8 cellular contexts compared by ENCODE assay signal in genomic region chr1:65059930-65060538, GRCh38.
DNase-seq lines count a peak whose midpoint lies in the region; ATAC-seq, FAIRE-seq and TF ChIP-seq lines count a peak whose summit lies in the region.

No MANE protein-coding gene starts in this region.

- H3K27me3 Mint-ChIP-seq in activated CD4-positive, alpha-beta T cell treated with anti-CD3 and anti-CD28 coated beads, Interleukin-2, amount 10 ng/mL, durations not matched to agents 24 days and 14 days, result no peaks in the 10 kb centered on the region
- H3K27me3 Mint-ChIP-seq in activated CD4-positive, alpha-beta T cell treated with anti-CD3 and anti-CD28 coated beads for 36 hours, result no peaks in the 10 kb centered on the region
- no peaks in the 10 kb centered on the region for H3K27me3 Mint-ChIP-seq in neural crest cell (ENCODE audit: low read depth)
- peaks cover 3% of the 10 kb centered on the region for H3K27me3 Mint-ChIP-seq in activated naive CD4-positive, alpha-beta T cell treated with anti-CD3 and anti-CD28 coated beads, Interleukin-2, amount 10 ng/mL, durations not matched to agents 7 days and 5 days

- POLR2A ChIA-PET in activated CD4-positive, alpha-beta T cell treated with anti-CD3 and anti-CD28 coated beads for 36 hours (lab: Charles Lee), result interaction anchor here (0.6 kb wide), 1 partner anchor 149 kb away, joined by 3 read pairs; no protein-coding TSS in a partner anchor
- POLR2A ChIA-PET in endothelial cell of umbilical vein (lab: Charles Lee), result no interaction called here

- no peak overlapping the region for H3K4me3 ChIP-seq in endothelial cell of umbilical vein (replicated peaks in 1 of 3; ENCODE audit: insufficient read depth in 1 of 3, low read depth in 1 of 3, low read length in 3 of 3)

- intact Hi-C loops in activated CD4-positive, alpha-beta T cell treated with anti-CD3 and anti-CD28 coated beads, Interleukin-2, amount 10 ng/mL, durations not matched to agents 24 days and 14 days (cut with micrococcal nuclease), result loop anchor here (10.0 kb wide), 1 partner anchor 755 kb away; no protein-coding TSS in a partner anchor
- intact Hi-C loops in activated CD4-positive, alpha-beta T cell treated with anti-CD3 and anti-CD28 coated beads for 36 hours (cut with DNase I, micrococcal nuclease), result loop anchor here (1.0 to 10.0 kb wide), 7 partner anchors 8 to 1465 kb away; partner anchors contain the start of genes PGM1 (in 1 of the 2) and RAVER2 (in 1 of the 2)
- intact Hi-C loops in endothelial cell of umbilical vein (cut with micrococcal nuclease) (loop anchor here (1.0 to 10.0 kb wide), 6 partner anchors 15 to 1385 kb away; no protein-coding TSS in a partner anchor), head of caudate nucleus (cut with DNase I) (loop anchor here (5.0 to 10.0 kb wide), 3 partner anchors 95 to 627 kb away; partner anchors contain the start of gene JAK1)

- peak; percentile 33 to 39 for TF ChIP-seq CTCF in endothelial cell of umbilical vein (IDR thresholded peaks at IDR 0.05; ENCODE audit: extremely low read depth in 1 of 2, insufficient read depth in 1 of 2, low read depth in 1 of 2, low read length in 2 of 2)
- peak; percentile 72 for TF ChIP-seq CTCF in neural crest cell (conservative IDR thresholded peaks at IDR 0.05)

- no peak overlapping the region for H3K4me3 Mint-ChIP-seq in activated CD4-positive, alpha-beta T cell treated with anti-CD3 and anti-CD28 coated beads, Interleukin-2, amount 10 ng/mL, durations not matched to agents 24 days and 14 days
- H3K4me3 Mint-ChIP-seq in activated CD4-positive, alpha-beta T cell treated with anti-CD3 and anti-CD28 coated beads for 36 hours, result no peak overlapping the region
- no peak overlapping the region for H3K4me3 Mint-ChIP-seq in neural crest cell
- H3K4me3 Mint-ChIP-seq in activated naive CD4-positive, alpha-beta T cell treated with anti-CD3 and anti-CD28 coated beads, Interleukin-2, amount 10 ng/mL, durations not matched to agents 7 days and 5 days, result no peak overlapping the region

- no peak overlapping the region for H3K9ac ChIP-seq in endothelial cell of umbilical vein (replicated peaks; ENCODE audit: extremely low read depth, insufficient read depth, low read length)

- no peak overlapping the region for H3K27ac ChIP-seq in endothelial cell of umbilical vein (ENCODE audit: insufficient read depth, low read depth, low read length)

- CTCF ChIA-PET in activated CD4-positive, alpha-beta T cell treated with anti-CD3 and anti-CD28 coated beads for 36 hours (lab: Charles Lee), result interaction anchor here (0.5 to 2.4 kb wide), 10 partner anchors 10 to 878 kb away, joined by 3 to 9 read pairs (median 4); no protein-coding TSS in a partner anchor
- CTCF ChIA-PET in endothelial cell of umbilical vein (lab: Charles Lee), result interaction anchor here (0.9 to 1.6 kb wide), 4 partner anchors 15 to 627 kb away, joined by 3 to 7 read pairs (median 4); no protein-coding TSS in a partner anchor
- CTCF ChIA-PET in activated naive CD4-positive, alpha-beta T cell treated with anti-CD3 and anti-CD28 coated beads, Interleukin-2, amount 10 ng/mL, durations not matched to agents 7 days and 5 days (lab: Charles Lee), result interaction anchor here (0.6 to 1.9 kb wide), 5 partner anchors 9 to 790 kb away, joined by 3 to 10 read pairs (median 4); no protein-coding TSS in a partner anchor

- no peaks in the 10 kb centered on the region for H3K9me3 ChIP-seq in endothelial cell of umbilical vein (replicated peaks; ENCODE audit: control insufficient read depth, insufficient read depth, low read length)

- no peak for TF ChIP-seq POLR2A in endothelial cell of umbilical vein (IDR thresholded peaks at IDR 0.05; ENCODE audit: low read depth, low read length)

- no peaks in the 10 kb centered on the region for H3K9me1 ChIP-seq in endothelial cell of umbilical vein (replicated peaks; ENCODE audit: control insufficient read depth, extremely low read depth, insufficient read depth, low read length)

- no peak overlapping the region for H2AFZ ChIP-seq in endothelial cell of umbilical vein (ENCODE audit: low read depth, low read length)

- H3K36me3 Mint-ChIP-seq in activated CD4-positive, alpha-beta T cell treated with anti-CD3 and anti-CD28 coated beads, Interleukin-2, amount 10 ng/mL, durations not matched to agents 24 days and 14 days (ENCODE audit: low read depth), result peaks cover 15% of the 10 kb centered on the region
- H3K36me3 Mint-ChIP-seq in activated CD4-positive, alpha-beta T cell treated with anti-CD3 and anti-CD28 coated beads for 36 hours (ENCODE audit: low read depth), result peaks cover 19% of the 10 kb centered on the region
- H3K36me3 Mint-ChIP-seq in neural crest cell (ENCODE audit: low read depth), result peaks cover 7% of the 10 kb centered on the region
- peaks cover 11% of the 10 kb centered on the region for H3K36me3 Mint-ChIP-seq in activated naive CD4-positive, alpha-beta T cell treated with anti-CD3 and anti-CD28 coated beads, Interleukin-2, amount 10 ng/mL, durations not matched to agents 7 days and 5 days

- peak; percentile 64 for DNase-seq in activated CD4-positive, alpha-beta T cell treated with anti-CD3 and anti-CD28 coated beads, Interleukin-2, amount 10 ng/mL, durations not matched to agents 24 days and 14 days
- no peak for DNase-seq in activated CD4-positive, alpha-beta T cell treated with anti-CD3 and anti-CD28 coated beads for 36 hours
- DNase-seq in NCI-H748 treated with DMSO at 0.1 percent for 48 hours (lab: John Stamatoyannopoulos, UW), result peak; percentile 7
- DNase-seq in endothelial cell of umbilical vein (ENCODE audit: low read depth, low spot score), result peak; percentile 69
- DNase-seq in neural crest cell (ENCODE audit: low read depth, low spot score), result no peak
- no peak for DNase-seq in activated naive CD4-positive, alpha-beta T cell treated with anti-CD3 and anti-CD28 coated beads, Interleukin-2, amount 10 ng/mL, durations not matched to agents 7 days and 5 days
- DNase-seq in stimulated activated CD4-positive, alpha-beta T cell treated with anti-CD3 and anti-CD28 coated beads, Interleukin-4, amount 100 ng/mL, for 4 hours, result no peak
- no peak for DNase-seq in head of caudate nucleus

- H3K9me3 Mint-ChIP-seq in activated CD4-positive, alpha-beta T cell treated with anti-CD3 and anti-CD28 coated beads, Interleukin-2, amount 10 ng/mL, durations not matched to agents 24 days and 14 days, result no peaks in the 10 kb centered on the region
- no peaks in the 10 kb centered on the region for H3K9me3 Mint-ChIP-seq in activated CD4-positive, alpha-beta T cell treated with anti-CD3 and anti-CD28 coated beads for 36 hours (ENCODE audit: low read depth)
- H3K9me3 Mint-ChIP-seq in neural crest cell, result no peaks in the 10 kb centered on the region
- no peaks in the 10 kb centered on the region for H3K9me3 Mint-ChIP-seq in activated naive CD4-positive, alpha-beta T cell treated with anti-CD3 and anti-CD28 coated beads, Interleukin-2, amount 10 ng/mL, durations not matched to agents 7 days and 5 days

- H3K4me2 ChIP-seq in endothelial cell of umbilical vein (ENCODE audit: insufficient read depth, low read length), result no peak overlapping the region

- BruUV-seq in endothelial cell of umbilical vein (replicated peaks; lab: Mats Ljungman, UMichigan), result no TSS peak

- H3K27me3 ChIP-seq in endothelial cell of umbilical vein (ENCODE audit: control insufficient read depth in 2 of 2, insufficient read depth in 2 of 2, low read length in 2 of 2), result no peaks in the 10 kb centered on the region

- ATAC-seq in activated CD4-positive, alpha-beta T cell treated with anti-CD3 and anti-CD28 coated beads for 36 hours, result no peak

- no peaks in the 10 kb centered on the region for H3K79me2 ChIP-seq in endothelial cell of umbilical vein (ENCODE audit: control insufficient read depth, insufficient read depth, low read length)

- dilution Hi-C loops in endothelial cell of umbilical vein (cut with MboI; ENCODE audit: extremely low pct_ligation_motif_present, low sequenced_read_pairs), result no loop called here

- H3K27ac Mint-ChIP-seq in activated CD4-positive, alpha-beta T cell treated with anti-CD3 and anti-CD28 coated beads, Interleukin-2, amount 10 ng/mL, durations not matched to agents 24 days and 14 days, result no peak overlapping the region
- no peak overlapping the region for H3K27ac Mint-ChIP-seq in activated CD4-positive, alpha-beta T cell treated with anti-CD3 and anti-CD28 coated beads for 36 hours
- H3K27ac Mint-ChIP-seq in neural crest cell (ENCODE audit: unreplicated experiment), result no peak overlapping the region
- H3K27ac Mint-ChIP-seq in activated naive CD4-positive, alpha-beta T cell treated with anti-CD3 and anti-CD28 coated beads, Interleukin-2, amount 10 ng/mL, durations not matched to agents 7 days and 5 days, result no peak overlapping the region

- H3K4me1 ChIP-seq in endothelial cell of umbilical vein (ENCODE audit: control insufficient read depth, extremely low read depth, insufficient read depth, low read length), result peaks cover 3% of the 10 kb centered on the region

- FAIRE-seq in endothelial cell of umbilical vein (lab: Jason Lieb, UNC), result peak; percentile 26

- peaks cover 0 to 8% of the 10 kb centered on the region in 2 experiments for H3K36me3 ChIP-seq in endothelial cell of umbilical vein (ENCODE audit: control insufficient read depth in 2 of 2, extremely low read depth in 1 of 2, insufficient read depth in 2 of 2, low read length in 2 of 2)

- H3K4me1 Mint-ChIP-seq in activated CD4-positive, alpha-beta T cell treated with anti-CD3 and anti-CD28 coated beads, Interleukin-2, amount 10 ng/mL, durations not matched to agents 24 days and 14 days, result peaks cover 9% of the 10 kb centered on the region
- H3K4me1 Mint-ChIP-seq in activated CD4-positive, alpha-beta T cell treated with anti-CD3 and anti-CD28 coated beads for 36 hours, result peaks cover 51% of the 10 kb centered on the region
- peaks cover 4% of the 10 kb centered on the region for H3K4me1 Mint-ChIP-seq in neural crest cell
- peaks cover 15% of the 10 kb centered on the region for H3K4me1 Mint-ChIP-seq in activated naive CD4-positive, alpha-beta T cell treated with anti-CD3 and anti-CD28 coated beads, Interleukin-2, amount 10 ng/mL, durations not matched to agents 7 days and 5 days

- H4K20me1 ChIP-seq in endothelial cell of umbilical vein (replicated peaks; ENCODE audit: control insufficient read depth, extremely low read depth, insufficient read depth, low read length), result no peaks in the 10 kb centered on the region

TF ChIP-seq in endothelial cell of umbilical vein, 7 proteins besides CTCF, POLR2A, EP300 and RAD21:
- no peak for TF ChIP-seq MYC (IDR thresholded peaks at IDR 0.05; ENCODE audit: low read depth, low read length)

Comparison
In these comparisons a context has a peak if more than half of its experiments do, and no peak if none do; other contexts are left out.
1. DNase-seq: peak in activated CD4-positive, alpha-beta T cell treated with anti-CD3 and anti-CD28 coated beads, Interleukin-2, amount 10 ng/mL, durations not matched to agents 24 days and 14 days (single experiment), NCI-H748 treated with DMSO at 0.1 percent for 48 hours (single experiment) and endothelial cell of umbilical vein (single experiment); none in activated CD4-positive, alpha-beta T cell treated with anti-CD3 and anti-CD28 coated beads for 36 hours (single experiment), neural crest cell (single experiment), activated naive CD4-positive, alpha-beta T cell treated with anti-CD3 and anti-CD28 coated beads, Interleukin-2, amount 10 ng/mL, durations not matched to agents 7 days and 5 days (single experiment), stimulated activated CD4-positive, alpha-beta T cell treated with anti-CD3 and anti-CD28 coated beads, Interleukin-4, amount 100 ng/mL, for 4 hours (0 of 2) and head of caudate nucleus (0 of 42).